Comparison of ENCODE assay signal across 12 cellular contexts in genomic region chr3:136109499-136109898, GRCh38.
DNase-seq lines count a peak whose midpoint lies in the region; ATAC-seq, FAIRE-seq and TF ChIP-seq lines count a peak whose summit lies in the region.
"Had no signal": no experiment of that assay in that cellular context is flagged by ENCODE, and none has a peak within 500 bp of the region (broad histone marks: within the 10 kb centered on the region; RNA-seq: fewer than 3 reads in every experiment).

No MANE protein-coding gene starts in this region.

- H3K36me3 ChIP-seq in KOPT-K1 (ENCODE audit: insufficient read depth, low read length) = no peaks in the 10 kb centered on the region

- H3K27ac Mint-ChIP-seq in nephron progenitor cell = no peak overlapping the region

- no peak overlapping the region for H3K4me3 Mint-ChIP-seq in nephron progenitor cell

- DNase-seq in GM18507 (ENCODE audit: extremely low spot score, insufficient read length, low read depth) = peak; percentile 40
- no peak for DNase-seq in COLO668 (lab: John Stamatoyannopoulos, UW; ENCODE audit: unreplicated experiment)
- no peak for DNase-seq in effector CD8-positive, alpha-beta T cell (lab: John Stamatoyannopoulos, UW)
- DNase-seq in D341Med (ENCODE audit: low spot score) = no peak
- no peak for DNase-seq in nephron progenitor cell
- DNase-seq: activated CD4-positive, alpha-beta T cell treated with anti-CD3 and anti-CD28 coated beads for 4 hours; NCI-H2171; sigmoid colon had no signal

- no peaks in the 10 kb centered on the region for H3K9me3 ChIP-seq in KOPT-K1 (ENCODE audit: insufficient read depth, low read length, poor library complexity, severe bottlenecking)
- H3K9me3 ChIP-seq: sigmoid colon had no signal

- peak overlapping the region; percentile 66 for H3K27ac ChIP-seq in KOPT-K1 (ENCODE audit: low read depth, low read length, poor library complexity, severe bottlenecking)
- H3K27ac ChIP-seq: sigmoid colon had no signal

- H3K4me1 Mint-ChIP-seq in nephron progenitor cell = no peaks in the 10 kb centered on the region

- no peak for TF ChIP-seq CTCF in nephron progenitor cell (IDR thresholded peaks at IDR 0.05)

- no peaks in the 10 kb centered on the region for H3K27me3 Mint-ChIP-seq in nephron progenitor cell (ENCODE audit: low read depth, poor library complexity)

- peak; percentile 93 for ATAC-seq in GM19468 (IDR thresholded peaks at IDR 0.05; ENCODE audit: extremely low read depth, unreplicated experiment)
- peak; percentile 80 for ATAC-seq in HG02970 (IDR thresholded peaks at IDR 0.05; ENCODE audit: low FRiP score, unreplicated experiment)
- ATAC-seq: SK-N-SH treated with all-trans-retinoic acid at 6 μM for 48 hours had no signal

- H3K36me3 Mint-ChIP-seq in nephron progenitor cell (ENCODE audit: low read depth) = peaks cover 68% of the 10 kb centered on the region

- peaks cover 27% of the 10 kb centered on the region for H3K9me3 Mint-ChIP-seq in nephron progenitor cell

- peak; percentile 83 for FAIRE-seq in GM18507 (lab: Jason Lieb, UNC)
